In the genomic region with DNA sequence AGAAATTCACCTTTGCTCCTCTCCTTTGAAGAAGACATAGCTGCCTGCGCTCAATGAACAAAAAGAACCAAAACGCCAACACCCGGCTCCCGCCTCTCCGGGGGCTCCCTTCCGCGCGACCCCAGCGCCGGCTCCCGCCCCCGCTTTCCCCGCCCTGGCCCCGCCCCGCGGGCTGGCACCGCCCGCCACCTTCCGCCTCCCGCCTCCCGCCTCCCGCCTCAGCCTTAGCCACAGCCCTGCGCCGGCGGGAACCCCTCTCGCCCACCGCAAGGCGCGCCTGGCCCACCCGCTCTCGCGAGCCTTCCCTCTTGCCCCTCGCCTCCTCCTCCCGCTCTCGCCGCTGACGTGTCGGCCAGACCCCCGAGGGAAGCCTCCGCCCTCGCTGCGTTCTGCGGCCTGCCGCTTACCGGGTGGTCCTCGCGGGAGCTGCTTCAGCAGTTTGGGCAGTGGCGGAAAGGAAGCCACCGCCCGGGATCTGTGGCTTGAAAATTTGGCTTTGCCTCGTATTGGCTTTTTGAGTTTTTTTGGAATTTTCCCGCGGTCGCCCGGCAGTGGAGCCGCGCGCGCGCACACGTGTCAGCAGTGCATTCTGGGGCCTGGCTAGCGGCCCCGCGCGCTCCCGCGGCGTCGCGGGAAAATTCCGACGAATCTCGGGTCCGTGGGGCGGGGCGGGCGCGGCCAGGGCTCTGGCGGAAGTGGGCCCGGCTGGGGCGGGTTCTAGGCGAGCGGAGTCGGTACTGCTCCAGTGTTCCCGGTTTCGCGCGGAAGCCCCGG, we compare ENCODE assay signal across 1 cellular context.
TF ChIP-seq lines count a peak whose summit lies in the region.

FANCC (minus strand) TSS at position 591 of the 774 bp plus-strand sequence. CDS start 68,418 bp downstream, outside the sequence.

TF ChIP-seq in GM23338, 12 proteins besides CTCF, POLR2A, EP300 and RAD21 (continued from another document):
- TF ChIP-seq, protein P1, sequence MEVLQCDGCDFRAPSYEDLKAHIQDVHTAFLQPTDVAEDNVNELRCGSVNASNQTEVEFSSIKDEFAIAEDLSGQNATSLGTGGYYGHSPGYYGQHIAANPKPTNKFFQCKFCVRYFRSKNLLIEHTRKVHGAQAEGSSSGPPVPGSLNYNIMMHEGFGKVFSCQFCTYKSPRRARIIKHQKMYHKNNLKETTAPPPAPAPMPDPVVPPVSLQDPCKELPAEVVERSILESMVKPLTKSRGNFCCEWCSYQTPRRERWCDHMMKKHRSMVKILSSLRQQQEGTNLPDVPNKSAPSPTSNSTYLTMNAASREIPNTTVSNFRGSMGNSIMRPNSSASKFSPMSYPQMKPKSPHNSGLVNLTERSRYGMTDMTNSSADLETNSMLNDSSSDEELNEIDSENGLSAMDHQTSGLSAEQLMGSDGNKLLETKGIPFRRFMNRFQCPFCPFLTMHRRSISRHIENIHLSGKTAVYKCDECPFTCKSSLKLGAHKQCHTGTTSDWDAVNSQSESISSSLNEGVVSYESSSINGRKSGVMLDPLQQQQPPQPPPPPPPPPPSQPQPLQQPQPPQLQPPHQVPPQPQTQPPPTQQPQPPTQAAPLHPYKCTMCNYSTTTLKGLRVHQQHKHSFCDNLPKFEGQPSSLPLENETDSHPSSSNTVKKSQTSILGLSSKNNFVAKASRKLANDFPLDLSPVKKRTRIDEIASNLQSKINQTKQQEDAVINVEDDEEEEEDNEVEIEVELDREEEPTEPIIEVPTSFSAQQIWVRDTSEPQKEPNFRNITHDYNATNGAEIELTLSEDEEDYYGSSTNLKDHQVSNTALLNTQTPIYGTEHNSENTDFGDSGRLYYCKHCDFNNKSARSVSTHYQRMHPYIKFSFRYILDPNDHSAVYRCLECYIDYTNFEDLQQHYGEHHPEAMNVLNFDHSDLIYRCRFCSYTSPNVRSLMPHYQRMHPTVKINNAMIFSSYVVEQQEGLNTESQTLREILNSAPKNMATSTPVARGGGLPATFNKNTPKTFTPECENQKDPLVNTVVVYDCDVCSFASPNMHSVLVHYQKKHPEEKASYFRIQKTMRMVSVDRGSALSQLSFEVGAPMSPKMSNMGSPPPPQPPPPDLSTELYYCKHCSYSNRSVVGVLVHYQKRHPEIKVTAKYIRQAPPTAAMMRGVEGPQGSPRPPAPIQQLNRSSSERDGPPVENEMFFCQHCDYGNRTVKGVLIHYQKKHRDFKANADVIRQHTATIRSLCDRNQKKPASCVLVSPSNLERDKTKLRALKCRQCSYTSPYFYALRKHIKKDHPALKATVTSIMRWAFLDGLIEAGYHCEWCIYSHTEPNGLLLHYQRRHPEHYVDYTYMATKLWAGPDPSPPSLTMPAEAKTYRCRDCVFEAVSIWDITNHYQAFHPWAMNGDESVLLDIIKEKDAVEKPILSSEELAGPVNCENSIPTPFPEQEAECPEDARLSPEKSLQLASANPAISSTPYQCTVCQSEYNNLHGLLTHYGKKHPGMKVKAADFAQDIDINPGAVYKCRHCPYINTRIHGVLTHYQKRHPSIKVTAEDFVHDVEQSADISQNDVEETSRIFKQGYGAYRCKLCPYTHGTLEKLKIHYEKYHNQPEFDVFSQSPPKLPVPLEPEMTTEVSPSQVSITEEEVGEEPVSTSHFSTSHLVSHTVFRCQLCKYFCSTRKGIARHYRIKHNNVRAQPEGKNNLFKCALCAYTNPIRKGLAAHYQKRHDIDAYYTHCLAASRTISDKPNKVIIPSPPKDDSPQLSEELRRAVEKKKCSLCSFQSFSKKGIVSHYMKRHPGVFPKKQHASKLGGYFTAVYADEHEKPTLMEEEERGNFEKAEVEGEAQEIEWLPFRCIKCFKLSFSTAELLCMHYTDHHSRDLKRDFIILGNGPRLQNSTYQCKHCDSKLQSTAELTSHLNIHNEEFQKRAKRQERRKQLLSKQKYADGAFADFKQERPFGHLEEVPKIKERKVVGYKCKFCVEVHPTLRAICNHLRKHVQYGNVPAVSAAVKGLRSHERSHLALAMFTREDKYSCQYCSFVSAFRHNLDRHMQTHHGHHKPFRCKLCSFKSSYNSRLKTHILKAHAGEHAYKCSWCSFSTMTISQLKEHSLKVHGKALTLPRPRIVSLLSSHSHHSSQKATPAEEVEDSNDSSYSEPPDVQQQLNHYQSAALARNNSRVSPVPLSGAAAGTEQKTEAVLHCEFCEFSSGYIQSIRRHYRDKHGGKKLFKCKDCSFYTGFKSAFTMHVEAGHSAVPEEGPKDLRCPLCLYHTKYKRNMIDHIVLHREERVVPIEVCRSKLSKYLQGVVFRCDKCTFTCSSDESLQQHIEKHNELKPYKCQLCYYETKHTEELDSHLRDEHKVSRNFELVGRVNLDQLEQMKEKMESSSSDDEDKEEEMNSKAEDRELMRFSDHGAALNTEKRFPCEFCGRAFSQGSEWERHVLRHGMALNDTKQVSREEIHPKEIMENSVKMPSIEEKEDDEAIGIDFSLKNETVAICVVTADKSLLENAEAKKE (CRISPR knock-in tag; IDR thresholded peaks at IDR 0.05) = no peak
- no peak for TF ChIP-seq NANOG (IDR thresholded peaks at IDR 0.05; ENCODE audit: borderline replicate concordance)
- TF ChIP-seq ZNF331 (CRISPR knock-in tag; IDR thresholded peaks at IDR 0.05; ENCODE audit: low read depth) = no peak
- TF ChIP-seq POLR2AphosphoS5 (IDR thresholded peaks at IDR 0.05; ENCODE audit: low read depth) = peak; percentile 82
- no peak for TF ChIP-seq EZH2 (IDR thresholded peaks at IDR 0.05; ENCODE audit: low read depth, unreplicated experiment)
